8 cellular contexts compared by ENCODE assay signal in the genomic region with DNA sequence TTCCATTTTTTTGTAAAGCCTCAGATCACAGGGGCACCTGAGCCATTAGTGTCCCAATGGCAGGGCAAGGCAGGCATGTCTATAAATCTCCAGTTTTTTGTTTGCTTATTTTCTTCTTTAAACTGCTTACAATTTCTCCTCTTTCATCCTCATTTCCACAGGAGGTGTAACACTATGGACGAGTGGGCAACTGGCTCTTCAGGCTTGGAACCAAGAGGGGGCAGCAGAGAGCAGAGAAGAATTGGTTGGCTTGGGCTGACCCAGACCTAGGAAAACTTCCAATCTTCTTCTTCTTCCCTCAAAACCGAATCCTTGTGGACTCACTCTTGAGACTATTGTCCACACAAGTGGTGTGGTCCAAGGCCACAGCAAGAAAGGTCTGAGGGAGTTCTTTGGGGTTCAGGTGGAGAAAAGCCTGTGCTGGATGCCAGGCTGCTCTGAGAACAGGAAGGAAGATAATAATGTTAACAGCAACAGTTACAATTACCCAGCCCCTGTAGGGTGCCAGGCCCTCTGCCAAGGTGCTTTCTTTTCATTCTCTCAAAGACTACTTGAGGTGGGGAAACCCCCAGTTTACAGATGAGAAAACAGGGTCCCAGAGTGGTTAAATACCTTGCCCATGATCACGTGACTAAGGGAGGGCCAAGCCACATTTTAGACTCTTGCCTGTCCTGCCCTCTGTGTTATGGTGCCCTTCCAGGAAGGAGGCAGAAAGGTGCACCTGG.
DNase-seq lines count a peak whose midpoint lies in the region; ATAC-seq and TF ChIP-seq lines count a peak whose summit lies in the region.

No MANE protein-coding gene starts in this region.

- H3K36me3 ChIP-seq in neuronal stem cell (replicated peaks in 1 of 2; ENCODE audit: control insufficient read depth in 2 of 2, insufficient read depth in 2 of 2, low read length in 2 of 2) (no peaks in the 10 kb centered on the region), uterus (no peaks in the 10 kb centered on the region)

- no peak overlapping the region for H2AK5ac ChIP-seq in neuronal stem cell (ENCODE audit: low read depth, low read length)

- no peak overlapping the region for H3K18ac ChIP-seq in neuronal stem cell (ENCODE audit: low read length)

- H3K4me3 ChIP-seq in fibroblast of villous mesenchyme (ENCODE audit: low read depth, low read length) (no peak overlapping the region), neuronal stem cell (ENCODE audit: low read length in 2 of 2) (no peak overlapping the region), uterus (no peak overlapping the region)

- no peaks in the 10 kb centered on the region for H3K79me1 ChIP-seq in neuronal stem cell (ENCODE audit: low read depth, low read length)

- H2BK12ac ChIP-seq in neuronal stem cell (ENCODE audit: low read length), result no peak overlapping the region

- no peak overlapping the region for H2BK120ac ChIP-seq in neuronal stem cell (ENCODE audit: low read depth, low read length)

- TF ChIP-seq POLR2A in uterus (IDR thresholded peaks at IDR 0.05), result no peak

- H2BK5ac ChIP-seq in neuronal stem cell (ENCODE audit: low read length), result no peak overlapping the region

- H3K14ac ChIP-seq in neuronal stem cell (ENCODE audit: low read length), result no peak overlapping the region

- H3K9me3 ChIP-seq in neuronal stem cell (replicated peaks in 1 of 2; ENCODE audit: control insufficient read depth in 2 of 2, insufficient read depth in 1 of 2, low read depth in 1 of 2, low read length in 2 of 2) (no peaks in the 10 kb centered on the region), uterus (no peaks in the 10 kb centered on the region)

- no peak overlapping the region for H2BK15ac ChIP-seq in neuronal stem cell (ENCODE audit: low read length)

- H4K91ac ChIP-seq in neuronal stem cell (ENCODE audit: low read depth, low read length, poor library complexity), result no peak overlapping the region

- peak overlapping the region; percentile 37 for H2AFZ ChIP-seq in neuronal stem cell (ENCODE audit: low read length)

- H4K8ac ChIP-seq in neuronal stem cell (ENCODE audit: low read depth, low read length), result no peak overlapping the region

- WGBS in neuronal stem cell (ENCODE audit: extremely low coverage in 2 of 2, insufficient read length in 2 of 2, insufficient replicate concordance in 1 of 2), 2 donors, result no CpG with 5 or more reads among the region's 3 CpGs

- peak; percentile 5 for DNase-seq in activated T-cell treated with anti-CD3 and anti-CD28 coated beads for 1 hour (ENCODE audit: low read depth)
- DNase-seq in activated T-cell treated with anti-CD3 and anti-CD28 coated beads, Interleukin-2, amount 50 U/mL, for 1 hour, result no peak
- peak; percentile 25 for DNase-seq in NCI-H2029 (lab: John Stamatoyannopoulos, UW)
- DNase-seq in activated CD8-positive, alpha-beta memory T cell treated with anti-CD3 and anti-CD28 coated beads for 24 hours, result peak; percentile 66
- DNase-seq in fibroblast of villous mesenchyme (ENCODE audit: low read depth), result peak; percentile 58
- DNase-seq in neuronal stem cell (ENCODE audit: low spot score), result peak; percentile 66
- peak; percentile 22 to 28 for DNase-seq in uterus

- TF ChIP-seq CTCF in fibroblast of villous mesenchyme (IDR thresholded peaks at IDR 0.05; ENCODE audit: insufficient read depth, low read depth, low read length), result peak; percentile 96
- peak; percentile 44 to 62 (median 50) for TF ChIP-seq CTCF in uterus (IDR thresholded peaks at IDR 0.05)

- H3K23ac ChIP-seq in neuronal stem cell (ENCODE audit: low read depth, low read length, poor library complexity), result no peak overlapping the region

- H3K27ac ChIP-seq in neuronal stem cell (replicated peaks; ENCODE audit: low read length) (no peak overlapping the region), uterus (no peak overlapping the region)

- H3K27me3 ChIP-seq in neuronal stem cell (ENCODE audit: control insufficient read depth in 3 of 3, insufficient read depth in 3 of 3, low read depth in 1 of 3, low read length in 3 of 3) (peaks cover 0 to 48% (median 2%) of the 10 kb centered on the region in 3 experiments), uterus (no peaks in the 10 kb centered on the region)

- no peak overlapping the region for H3K4me2 ChIP-seq in neuronal stem cell (ENCODE audit: insufficient read depth, low read length, poor library complexity, severe bottlenecking)

- no peak overlapping the region for H3K4ac ChIP-seq in neuronal stem cell (ENCODE audit: low read length)

- ATAC-seq in HG02571 (IDR thresholded peaks at IDR 0.05; ENCODE audit: unreplicated experiment), result peak; percentile 69

- H3K4me1 ChIP-seq in neuronal stem cell (ENCODE audit: control insufficient read depth in 2 of 2, insufficient read depth in 1 of 2, low read depth in 1 of 2, low read length in 2 of 2) (peaks cover 0 to 2% of the 10 kb centered on the region in 2 donors), uterus (peaks cover 0 to 1% of the 10 kb centered on the region in 2 donors)

- no peak overlapping the region for H3K9ac ChIP-seq in neuronal stem cell (ENCODE audit: low read depth, low read length, poor library complexity)

- intact Hi-C loops in uterus (cut with DNase I; ENCODE audit: low total_unique reads), result no loop called here
